Comparison of ENCODE assay signal across 8 cellular contexts in the genomic region with DNA sequence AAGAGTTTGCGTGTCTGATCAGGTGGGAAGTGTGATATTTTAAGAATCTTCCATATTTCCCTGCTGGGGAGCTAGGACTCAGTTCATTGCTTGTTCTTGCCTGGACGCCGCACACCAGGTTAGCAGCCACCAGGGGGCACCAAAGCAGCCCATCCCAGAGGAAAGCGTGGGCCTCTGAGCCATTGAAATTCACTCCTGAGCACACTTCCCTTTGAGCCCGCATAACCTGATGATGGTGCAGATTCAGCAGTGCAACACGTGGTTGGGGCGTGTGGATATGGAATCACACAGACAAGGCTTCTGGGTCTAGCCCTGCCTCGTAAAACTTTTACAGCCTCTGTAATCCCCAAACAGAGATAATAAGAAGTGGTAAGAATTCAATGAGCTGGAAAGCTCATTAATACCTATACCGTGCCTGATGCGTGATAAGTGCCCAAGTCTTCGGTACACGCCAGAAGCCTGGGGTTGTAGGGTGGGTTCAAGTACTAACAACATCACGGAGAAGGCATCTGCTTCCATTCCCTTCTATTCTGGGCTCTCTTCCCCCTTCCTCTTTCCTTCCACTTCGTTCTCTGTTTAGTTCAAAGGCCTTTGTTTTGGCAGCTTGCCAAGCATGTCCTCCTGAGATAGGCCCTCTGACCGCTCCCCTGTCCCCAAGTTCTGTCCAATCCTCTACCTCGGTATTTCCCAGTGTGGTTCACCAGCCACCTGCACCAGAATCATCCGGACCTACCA.
DNase-seq lines count a peak whose midpoint lies in the region; ATAC-seq and TF ChIP-seq lines count a peak whose summit lies in the region.

No MANE protein-coding gene starts in this region.

- DNase-seq in AG08396 (ENCODE audit: low spot score), result peak; percentile 87
- peak; percentile 68 for DNase-seq in NCI-H2196 (lab: John Stamatoyannopoulos, UW; ENCODE audit: unreplicated experiment)
- DNase-seq in activated CD4-positive, CD25-positive, alpha-beta regulatory T cell (lab: John Stamatoyannopoulos, UW), result peak; percentile 37 to 63 (median 52)
- DNase-seq in cardiac fibroblast (ENCODE audit: low read depth in 2 of 2), result peak; percentile 87 to 91
- peak; percentile 61 for DNase-seq in kidney epithelial cell (ENCODE audit: low read depth)
- DNase-seq in stimulated activated CD4-positive, alpha-beta T cell treated with anti-CD3 and anti-CD28 coated beads, Interleukin-1b, Interleukin-23, amount 100 ng/mL, for 1 hour (ENCODE audit: low read depth in 2 of 2), result peak; percentile 30 to 58

- peak; percentile 57 for ATAC-seq in GM18870 (IDR thresholded peaks at IDR 0.05; ENCODE audit: unreplicated experiment)
- ATAC-seq in HG03103 (IDR thresholded peaks at IDR 0.05; ENCODE audit: low read depth, unreplicated experiment), result peak; percentile 85

- no peak overlapping the region for H3K4me3 ChIP-seq in cardiac fibroblast (replicated peaks in 1 of 2; ENCODE audit: low read depth in 2 of 2, low read length in 2 of 2)
- H3K4me3 ChIP-seq in kidney epithelial cell (ENCODE audit: low read depth, low read length), result no peak overlapping the region

- no peaks in the 10 kb centered on the region for H3K27me3 ChIP-seq in kidney epithelial cell (ENCODE audit: control insufficient read depth, insufficient read depth, low read length)

- TF ChIP-seq CTCF in cardiac fibroblast (IDR thresholded peaks at IDR 0.05; ENCODE audit: low read depth, low read length) (peak; percentile 98), kidney epithelial cell (IDR thresholded peaks at IDR 0.05; ENCODE audit: insufficient read depth, low read length, poor library complexity, severe bottlenecking) (peak; percentile 96)

- no peaks in the 10 kb centered on the region for H3K36me3 ChIP-seq in kidney epithelial cell (ENCODE audit: control insufficient read depth, insufficient read depth, low read length)
